Comparison of ENCODE assay signal across 10 cellular contexts in the genomic region with DNA sequence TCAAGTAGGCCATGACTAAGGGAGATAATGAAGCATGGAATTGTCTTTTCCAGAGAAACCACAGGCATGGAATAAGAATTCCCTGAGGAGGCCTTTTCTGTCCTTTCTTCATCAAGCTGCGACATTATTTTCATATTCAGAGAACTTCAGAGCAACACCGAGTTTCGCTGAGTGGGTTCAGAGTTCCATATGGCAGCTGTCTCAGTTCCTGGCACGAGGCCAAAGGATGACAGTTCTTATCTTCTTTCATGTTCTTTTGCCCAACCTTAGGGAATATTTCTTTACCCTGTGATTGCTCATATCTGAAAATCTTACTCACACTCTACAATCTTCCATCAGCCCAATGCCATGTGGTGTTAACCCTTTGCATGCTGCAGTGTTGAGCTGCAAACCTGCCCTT.
A peak's percentile ranks its signal among the peaks of the same experiment; 100 is the strongest.
DNase-seq lines count a peak whose midpoint lies in the region; ATAC-seq and TF ChIP-seq lines count a peak whose summit lies in the region.
"Had no signal": no experiment of that assay in that cellular context is flagged by ENCODE, and none has a peak within 500 bp of the region (broad histone marks: within the 10 kb centered on the region; RNA-seq: fewer than 3 reads in every experiment).

No MANE protein-coding gene starts in this region.

- H3K36me3 ChIP-seq in Peyer's patch, result no peaks in the 10 kb centered on the region
- H3K36me3 ChIP-seq: vagina had no signal

- H3K27me3 ChIP-seq in Peyer's patch, result no peaks in the 10 kb centered on the region
- H3K27me3 ChIP-seq: vagina had no signal

- no peak overlapping the region for H3K27ac ChIP-seq in Peyer's patch
- H3K27ac ChIP-seq: vagina had no signal

- H3K4me1 ChIP-seq in Peyer's patch, result peaks cover 0 to 6% (median 0%) of the 10 kb centered on the region in 4 donors
- H3K4me1 ChIP-seq: vagina had no signal

- TF ChIP-seq POLR2A in Peyer's patch (IDR thresholded peaks at IDR 0.05), result no peak

- no peak for ATAC-seq in sciatic nerve
- ATAC-seq in HG03460 (IDR thresholded peaks at IDR 0.05; ENCODE audit: unreplicated experiment), result no peak

- H3K9me3 ChIP-seq in Peyer's patch, result no peaks in the 10 kb centered on the region
- H3K9me3 ChIP-seq: vagina had no signal

- intact Hi-C loops in sciatic nerve (cut with DNase I), result no loop called here

- H3K4me3 ChIP-seq in Peyer's patch, result no peak overlapping the region
- no peak overlapping the region for H3K4me3 ChIP-seq in fibroblast of pulmonary artery (replicated peaks; ENCODE audit: low read depth, low read length)
- H3K4me3 ChIP-seq: vagina had no signal

- DNase-seq in NCI-H748 (lab: John Stamatoyannopoulos, UW; ENCODE audit: unreplicated experiment) (peak; percentile 35), NCI-H748 treated with DMSO at 0.1 percent for 48 hours (lab: John Stamatoyannopoulos, UW) (no peak), Peyer's patch (peak in 2 of 3 donors; percentile 64 to 75), fibroblast of pulmonary artery (ENCODE audit: low read depth) (peak; percentile 42), sciatic nerve (ENCODE audit: low spot score) (peak; percentile 60), NCI-H1048 (lab: John Stamatoyannopoulos, UW) (no peak), OCI-M2 (lab: John Stamatoyannopoulos, UW; ENCODE audit: unreplicated experiment) (no peak)
- DNase-seq: activated CD4-positive, alpha-beta T cell treated with anti-CD3 and anti-CD28 coated beads, Interleukin-2, amount 10 ng/mL, durations not matched to agents 24 days and 14 days had no signal

- TF ChIP-seq CTCF in Peyer's patch (IDR thresholded peaks at IDR 0.05) (no peak), fibroblast of pulmonary artery (IDR thresholded peaks at IDR 0.05; ENCODE audit: low read length, missing control alignments) (no peak)

Comparison
In these comparisons a context has a peak if more than half of its experiments do, and no peak if none do; other contexts are left out.
1. DNase-seq: peak in NCI-H748 (single experiment), Peyer's patch (2 of 3), fibroblast of pulmonary artery (single experiment) and sciatic nerve (single experiment); none in NCI-H748 treated with DMSO at 0.1 percent for 48 hours (single experiment), NCI-H1048 (single experiment) and OCI-M2 (single experiment).